8 cellular contexts compared by ENCODE assay signal in genomic region chr10:92689663-92690210, GRCh38. TPM values are rescaled to one million over a fixed set of nuclear protein-coding genes. Genes with fewer than 3 reads are reported as not detected.
A peak's percentile ranks its signal among the peaks of the same experiment; 100 is the strongest.
DNase-seq lines count a peak whose midpoint lies in the region; ATAC-seq and TF ChIP-seq lines count a peak whose summit lies in the region.

Gene HHEX (plus strand): TSS chr10:92689955. CDS start chr10:92689987, 32 bp downstream.

- H3K4me3 Mint-ChIP-seq in activated naive CD8-positive, alpha-beta T cell = peak within 1 kb of the TSS; percentile 82
- H3K4me3 Mint-ChIP-seq in osteocyte (ENCODE audit: unreplicated experiment) = peak within 1 kb of the TSS; percentile 73

- H3K27me3 Mint-ChIP-seq in activated naive CD8-positive, alpha-beta T cell = peaks cover 49% of the 10 kb centered on the region
- peaks cover 41% of the 10 kb centered on the region for H3K27me3 Mint-ChIP-seq in osteocyte (ENCODE audit: unreplicated experiment)

- no peaks in the 10 kb centered on the region for H3K9me3 Mint-ChIP-seq in activated naive CD8-positive, alpha-beta T cell (ENCODE audit: low read depth)
- peaks cover 15% of the 10 kb centered on the region for H3K9me3 Mint-ChIP-seq in osteocyte (ENCODE audit: unreplicated experiment)

- peaks cover 27% of the 10 kb centered on the region for H3K4me1 Mint-ChIP-seq in activated naive CD8-positive, alpha-beta T cell (ENCODE audit: low read depth)
- H3K4me1 Mint-ChIP-seq in osteocyte (ENCODE audit: unreplicated experiment) = peaks cover 2% of the 10 kb centered on the region

- intact Hi-C loops in Right ventricle myocardium inferior (cut with DNase I) = loop anchor here (5.0 kb wide), 2 partner anchors 97 to 128 kb away; partner anchors contain the start of gene KIF11

- peaks cover 6% of the 10 kb centered on the region for H3K36me3 Mint-ChIP-seq in activated naive CD8-positive, alpha-beta T cell
- H3K36me3 Mint-ChIP-seq in osteocyte (ENCODE audit: unreplicated experiment) = peaks cover 4% of the 10 kb centered on the region

- peak; percentile 64 to 70 for ATAC-seq in activated CD4-positive, CD25-positive, alpha-beta regulatory T cell treated with anti-CD3 and anti-CD28 coated beads, Interleukin-2, amount 50 U/mL, for 24 hours
- peak; percentile 53 for ATAC-seq in HG02763 (IDR thresholded peaks at IDR 0.05; ENCODE audit: unreplicated experiment)
- peak; percentile 76 for ATAC-seq in Right ventricle myocardium inferior
- ATAC-seq in HG03520 (IDR thresholded peaks at IDR 0.05; ENCODE audit: unreplicated experiment) = no peak

- H3K27ac Mint-ChIP-seq in activated naive CD8-positive, alpha-beta T cell = no peak within 1 kb of the TSS
- H3K27ac Mint-ChIP-seq in osteocyte (ENCODE audit: unreplicated experiment) = no peak within 1 kb of the TSS

- TF ChIP-seq CTCF in osteocyte (IDR thresholded peaks at IDR 0.05) = no peak

- no peak for DNase-seq in activated CD4-positive, CD25-positive, alpha-beta regulatory T cell treated with anti-CD3 and anti-CD28 coated beads, Interleukin-2, amount 50 U/mL, for 72 hours
- DNase-seq in NOMO-1 (lab: John Stamatoyannopoulos, UW; ENCODE audit: unreplicated experiment in 2 of 2) (peak; percentile 82 to 86), Right ventricle myocardium inferior (ENCODE audit: missing footprints) (peak; percentile 91), osteocyte (ENCODE audit: extremely low spot score, unreplicated experiment) (no peak)

RNA-seq across cellular contexts. Expression of gene HHEX, which starts in this region (rescaled TPM):
- total RNA-seq in Right ventricle myocardium inferior (2.6 TPM), osteocyte (1.2 and 1.7 TPM in 2 replicates)

Comparison
In these comparisons a context has a peak if more than half of its experiments do, and no peak if none do; other contexts are left out.
1. DNase-seq: peak in NOMO-1 (2 of 2) and Right ventricle myocardium inferior (single experiment); none in activated CD4-positive, CD25-positive, alpha-beta regulatory T cell treated with anti-CD3 and anti-CD28 coated beads, Interleukin-2, amount 50 U/mL, for 72 hours (single experiment) and osteocyte (single experiment).